20 cellular contexts compared by ENCODE assay signal in the genomic region with DNA sequence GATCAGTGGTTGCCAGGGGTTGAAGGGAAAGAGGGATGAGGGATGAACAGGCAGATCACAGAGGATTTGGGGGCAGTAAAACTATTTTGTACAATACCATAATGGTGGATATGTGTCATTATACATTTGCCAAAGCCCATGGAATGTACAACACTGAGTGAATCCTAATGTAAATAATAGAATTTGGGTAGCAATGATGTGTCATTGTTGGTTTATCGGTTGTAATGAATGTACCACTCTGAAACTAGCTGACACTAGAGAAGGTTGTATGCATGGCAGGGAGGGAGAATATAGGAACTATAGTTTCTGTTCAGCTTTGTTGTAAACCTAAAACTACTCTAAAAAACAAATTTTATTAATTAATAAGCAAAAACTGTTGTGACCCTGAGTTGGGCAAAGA. TPM values are rescaled to one million over a fixed set of nuclear protein-coding genes. Genes with fewer than 3 reads are reported as not detected.
DNase-seq lines count a peak whose midpoint lies in the region; ATAC-seq and TF ChIP-seq lines count a peak whose summit lies in the region.
"Had no signal": no experiment of that assay in that cellular context is flagged by ENCODE, and none has a peak within 500 bp of the region (broad histone marks: within the 10 kb centered on the region; RNA-seq: fewer than 3 reads in every experiment).

No MANE protein-coding gene starts in this region.

- no peaks in the 10 kb centered on the region for H4K20me1 ChIP-seq in GM23338 (replicated peaks; ENCODE audit: insufficient read depth)

- no peaks in the 10 kb centered on the region for H3K9me3 Mint-ChIP-seq in GM23338
- peaks cover 6% of the 10 kb centered on the region for H3K9me3 Mint-ChIP-seq in stimulated activated memory B cell treated with anti-CD40 and anti-IgM and Interleukin-4, amounts not matched to agents 10 μg/mL and 1 μg/mL and 100 μg/mL, for 72 hours
- H3K9me3 Mint-ChIP-seq: activated T-cell treated with anti-CD3 and anti-CD28 coated beads, Interleukin-2, amount 50 U/mL, for 4 hours had no signal

- TF ChIP-seq CTCF in 22Rv1 (IDR thresholded peaks at IDR 0.05) (no peak), GM23338 (conservative IDR thresholded peaks at IDR 0.05; ENCODE audit: low read depth in 2 of 2) (no peak), psoas muscle (IDR thresholded peaks at IDR 0.05) (no peak)

- no peak overlapping the region for H3K4me2 ChIP-seq in GM23338
- H3K4me2 ChIP-seq: PC-9 had no signal

- ATAC-seq in GM23338 = no peak
- ATAC-seq in esophagus mucosa = peak; percentile 43
- ATAC-seq in stimulated activated memory B cell treated with anti-CD40 and anti-IgM and Interleukin-4, amounts not matched to agents 10 μg/mL and 1 μg/mL and 100 μg/mL, for 72 hours = no peak
- no peak for ATAC-seq in psoas muscle
- ATAC-seq: activated T-cell treated with anti-CD3 and anti-CD28 coated beads, Interleukin-2, amount 50 U/mL, for 4 hours; left cardiac atrium had no signal

- 96 to 100% (median 100%) methylated on average over 1 of the region's 1 CpG for whole genome bisulfite sequencing in psoas muscle, 3 donors

- H3K9me2 ChIP-seq in GM23338 (ENCODE audit: insufficient read depth) = no peaks in the 10 kb centered on the region; the same call in 1 of the 2 replicates

- no peak overlapping the region for H2AFZ ChIP-seq in GM23338
- H2AFZ ChIP-seq: PC-9 had no signal

- H3K27ac ChIP-seq in 22Rv1 = peak overlapping the region; percentile 12; the same call in 1 of the 2 replicates
- no peak overlapping the region for H3K27ac ChIP-seq in GM23338 (ENCODE audit: low read depth)
- H3K27ac ChIP-seq in psoas muscle = no peak overlapping the region
- H3K27ac ChIP-seq: coronary artery, PC-9, prostate gland, SK-N-MC, suprapubic skin had no signal

- H3K36me3 Mint-ChIP-seq in GM23338 (ENCODE audit: low read depth) = no peaks in the 10 kb centered on the region; the same call in 2 of the 3 replicates
- peaks cover 31% of the 10 kb centered on the region for H3K36me3 Mint-ChIP-seq in stimulated activated memory B cell treated with anti-CD40 and anti-IgM and Interleukin-4, amounts not matched to agents 10 μg/mL and 1 μg/mL and 100 μg/mL, for 72 hours

- 0 out of 2 replicates have a peak overlapping the region, but pooled peaks have one; percentile 2 for H3K27ac Mint-ChIP-seq in GM23338
- H3K27ac Mint-ChIP-seq in stimulated activated memory B cell treated with anti-CD40 and anti-IgM and Interleukin-4, amounts not matched to agents 10 μg/mL and 1 μg/mL and 100 μg/mL, for 72 hours = no peak overlapping the region
- H3K27ac Mint-ChIP-seq: activated naive CD4-positive, alpha-beta T cell treated with anti-CD3 and anti-CD28 coated beads, Interleukin-2, amount 10 ng/mL, durations not matched to agents 7 days and 5 days; mesothelial cell of epicardium; nephron progenitor cell had no signal

- peaks cover 22% of the 10 kb centered on the region for H3K79me2 ChIP-seq in GM23338 (replicated peaks; ENCODE audit: insufficient read depth)

- H3F3A ChIP-seq in GM23338 (replicated peaks; ENCODE audit: low read depth) = no peaks in the 10 kb centered on the region

- H3K4me3 Mint-ChIP-seq in GM23338 = no peak overlapping the region
- H3K4me3 Mint-ChIP-seq in stimulated activated memory B cell treated with anti-CD40 and anti-IgM and Interleukin-4, amounts not matched to agents 10 μg/mL and 1 μg/mL and 100 μg/mL, for 72 hours = no peak overlapping the region
- H3K4me3 Mint-ChIP-seq: activated naive CD4-positive, alpha-beta T cell treated with anti-CD3 and anti-CD28 coated beads, Interleukin-2, amount 10 ng/mL, durations not matched to agents 7 days and 5 days; activated T-cell treated with anti-CD3 and anti-CD28 coated beads, Interleukin-2, amount 50 U/mL, for 4 hours; mesothelial cell of epicardium; nephron progenitor cell had no signal

- peaks cover 12% of the 10 kb centered on the region for H3K4me1 Mint-ChIP-seq in GM23338
- peaks cover 64% of the 10 kb centered on the region for H3K4me1 Mint-ChIP-seq in stimulated activated memory B cell treated with anti-CD40 and anti-IgM and Interleukin-4, amounts not matched to agents 10 μg/mL and 1 μg/mL and 100 μg/mL, for 72 hours
- H3K4me1 Mint-ChIP-seq: nephron progenitor cell had no signal

- H3K27me3 ChIP-seq in GM23338 (ENCODE audit: insufficient read depth) (no peaks in the 10 kb centered on the region), psoas muscle (ENCODE audit: insufficient read depth in 3 of 3, low read length in 2 of 3) (no peaks in the 10 kb centered on the region)
- H3K27me3 ChIP-seq: suprapubic skin had no signal

- H3K36me3 ChIP-seq in GM23338 (ENCODE audit: insufficient read depth) (no peaks in the 10 kb centered on the region), psoas muscle (ENCODE audit: insufficient read depth in 1 of 2, low read depth in 1 of 2) (no peaks in the 10 kb centered on the region)
- H3K36me3 ChIP-seq: prostate gland, suprapubic skin had no signal

- no peaks in the 10 kb centered on the region for H3K9me3 ChIP-seq in psoas muscle
- H3K9me3 ChIP-seq: prostate gland, suprapubic skin had no signal

- no peaks in the 10 kb centered on the region; the same call in 1 of the 2 replicates for H3K4me1 ChIP-seq in GM23338 (ENCODE audit: insufficient read depth)
- no peaks in the 10 kb centered on the region for H3K4me1 ChIP-seq in psoas muscle
- H3K4me1 ChIP-seq: prostate gland, suprapubic skin had no signal

- DNase-seq in GM23338 (ENCODE audit: low spot score) (no peak), SHP77 treated with DMSO at 0.1 percent for 48 hours (lab: John Stamatoyannopoulos, UW) (peak; percentile 82), NCI-H1105 treated with DMSO at 0.1 percent for 48 hours (lab: John Stamatoyannopoulos, UW) (no peak), mucosa of gallbladder (ENCODE audit: low spot score) (no peak), psoas muscle (no peak)
- DNase-seq: activated CD4-positive, CD25-positive, alpha-beta regulatory T cell; activated naive CD4-positive, alpha-beta T cell treated with anti-CD3 and anti-CD28 coated beads, Interleukin-2, amount 10 ng/mL, durations not matched to agents 7 days and 5 days; activated T-cell treated with anti-CD3 and anti-CD28 coated beads, Interleukin-2, amount 50 U/mL, for 4 hours; left cardiac atrium; NCI-H2171; nephron progenitor cell; PC-9 had no signal

- intact Hi-C loops in psoas muscle (cut with DNase I) = no loop called here

- H3K4me3 ChIP-seq in GM23338 (no peak overlapping the region), psoas muscle (no peak overlapping the region)
- H3K4me3 ChIP-seq: coronary artery, PC-9, prostate gland, SK-N-MC, suprapubic skin had no signal

- peaks cover 6% of the 10 kb centered on the region for H3K27me3 Mint-ChIP-seq in GM23338 (ENCODE audit: insufficient read depth, low read depth, poor library complexity)
- no peaks in the 10 kb centered on the region for H3K27me3 Mint-ChIP-seq in stimulated activated memory B cell treated with anti-CD40 and anti-IgM and Interleukin-4, amounts not matched to agents 10 μg/mL and 1 μg/mL and 100 μg/mL, for 72 hours
- H3K27me3 Mint-ChIP-seq: activated naive CD4-positive, alpha-beta T cell treated with anti-CD3 and anti-CD28 coated beads, Interleukin-2, amount 10 ng/mL, durations not matched to agents 7 days and 5 days had no signal

TF ChIP-seq in GM23338, 12 proteins besides CTCF, POLR2A, EP300 and RAD21:
- TF ChIP-seq JUNB (IDR thresholded peaks at IDR 0.05; ENCODE audit: unreplicated experiment) (no peak), EZH2phosphoT487 (IDR thresholded peaks at IDR 0.05; ENCODE audit: unreplicated experiment) (no peak), ZNF114 (CRISPR knock-in tag; IDR thresholded peaks at IDR 0.05) (no peak), ZNF331 (CRISPR knock-in tag; IDR thresholded peaks at IDR 0.05; ENCODE audit: low read depth) (no peak), CREB1 (CRISPR knock-in tag; IDR thresholded peaks at IDR 0.05; ENCODE audit: low read depth) (no peak), EZH2 (IDR thresholded peaks at IDR 0.05; ENCODE audit: low read depth, unreplicated experiment) (no peak)
- TF ChIP-seq, protein P1, sequence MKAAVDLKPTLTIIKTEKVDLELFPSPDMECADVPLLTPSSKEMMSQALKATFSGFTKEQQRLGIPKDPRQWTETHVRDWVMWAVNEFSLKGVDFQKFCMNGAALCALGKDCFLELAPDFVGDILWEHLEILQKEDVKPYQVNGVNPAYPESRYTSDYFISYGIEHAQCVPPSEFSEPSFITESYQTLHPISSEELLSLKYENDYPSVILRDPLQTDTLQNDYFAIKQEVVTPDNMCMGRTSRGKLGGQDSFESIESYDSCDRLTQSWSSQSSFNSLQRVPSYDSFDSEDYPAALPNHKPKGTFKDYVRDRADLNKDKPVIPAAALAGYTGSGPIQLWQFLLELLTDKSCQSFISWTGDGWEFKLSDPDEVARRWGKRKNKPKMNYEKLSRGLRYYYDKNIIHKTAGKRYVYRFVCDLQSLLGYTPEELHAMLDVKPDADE (IDR thresholded peaks at IDR 0.05) = no peak

RNA-seq across cellular contexts. Expression of a gene that starts 17.8 kb away (rescaled TPM):
- 25.4 and 26.8 TPM in 2 replicates for total RNA-seq in GM23338 (2014; rRNA removed; shearing (Covaris generic))
- 49.2 and 72.2 TPM in 2 replicates for polyA plus RNA-seq in GM23338 (2016; fragmentation: Nextera tagmentation; extraction: Ambion mirVana)
- total RNA-seq in esophagus mucosa = 17.9 TPM
- 16.7 TPM for total RNA-seq in mucosa of gallbladder
- total RNA-seq in psoas muscle = 10 to 100 TPM in 3 of 4 donors, 1 to 10 TPM in 1; 6.8 to 15.4 (median 12.1) TPM
- 10 to 100 TPM in 1 of 3 donors, 1 to 10 TPM in 2; 5.3 to 22.1 (median 6.0) TPM for polyA plus RNA-seq in psoas muscle

RNA-seq across cellular contexts. Expression of a gene that starts 58.8 kb away (rescaled TPM):
- total RNA-seq in GM23338 (2014; rRNA removed; shearing (Covaris generic)) = 16.6 and 24.8 TPM in 2 replicates
- polyA plus RNA-seq in GM23338 (2016; fragmentation: Nextera tagmentation; extraction: Ambion mirVana) = 12.6 and 14.9 TPM in 2 replicates
- total RNA-seq in esophagus mucosa = 15.6 TPM
- total RNA-seq in mucosa of gallbladder = 21.1 TPM
- 1 to 10 TPM; 4.6 to 5.6 (median 5.0) TPM for total RNA-seq in psoas muscle
- polyA plus RNA-seq in psoas muscle = 1 to 10 TPM; 1.6 to 2.6 (median 2.4) TPM
